Comparison of ENCODE assay signal across 9 cellular contexts in the genomic region with DNA sequence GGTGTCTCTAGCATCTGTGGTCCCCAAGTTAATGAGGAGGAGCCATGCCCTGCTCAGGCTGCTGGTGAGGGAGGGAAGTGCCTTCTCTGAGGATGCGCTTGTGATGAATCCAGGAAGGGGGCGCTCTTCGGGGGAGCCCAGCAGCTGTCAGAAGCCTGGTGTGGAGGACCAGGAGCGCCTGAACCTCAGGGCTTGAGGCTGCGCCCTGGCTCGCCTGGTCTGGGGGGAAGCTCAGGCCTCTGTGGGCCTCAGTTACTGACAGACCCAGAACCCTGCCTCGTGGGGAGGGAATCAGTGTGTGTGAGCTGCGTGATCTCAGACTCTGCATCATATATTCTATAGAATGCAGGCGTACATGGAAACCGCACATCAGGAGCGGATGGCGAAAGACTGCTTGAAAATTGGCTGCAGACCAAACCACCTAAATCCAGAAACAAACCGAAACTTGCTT.
DNase-seq lines count a peak whose midpoint lies in the region; ATAC-seq and TF ChIP-seq lines count a peak whose summit lies in the region.
"Had no signal": no experiment of that assay in that cellular context is flagged by ENCODE, and none has a peak within 500 bp of the region (broad histone marks: within the 10 kb centered on the region; RNA-seq: fewer than 3 reads in every experiment).

No MANE protein-coding gene starts in this region.

- H3K79me2 ChIP-seq in HCT116 (ENCODE audit: insufficient read depth, low read length): no peaks in the 10 kb centered on the region

- H3K9me2 ChIP-seq in HCT116 (ENCODE audit: insufficient read depth): no peaks in the 10 kb centered on the region

- H3K4me2 ChIP-seq in HCT116 (ENCODE audit: low read length): no peak overlapping the region

- intact Hi-C loops in HCT116 (cut with micrococcal nuclease): no loop called here

- POLR2A ChIA-PET in HCT116 (lab: Charles Lee): interaction anchor here (0.7 kb wide), 1 partner anchor 13 kb away, joined by 3 read pairs; no protein-coding TSS in a partner anchor

- BruUV-seq in HCT116 (replicated peaks; lab: Mats Ljungman, UMichigan): no TSS peak

- H3K36me3 ChIP-seq in HCT116 (ENCODE audit: control insufficient read depth in 1 of 2, insufficient read depth in 2 of 2, low read length in 2 of 2): no peaks in the 10 kb centered on the region

- no peak overlapping the region for H3K9ac ChIP-seq in HCT116 (ENCODE audit: low read length)

- no peaks in the 10 kb centered on the region for H3K9me3 ChIP-seq in HCT116 (ENCODE audit: control insufficient read depth in 1 of 2, insufficient read depth in 1 of 2, low read depth in 1 of 2, low read length in 2 of 2)

- TF ChIP-seq CTCF in HCT116 (IDR thresholded peaks at IDR 0.05 in 2 of 3, conservative IDR thresholded peaks at IDR 0.05 in 1 of 3; ENCODE audit: borderline replicate concordance in 1 of 3, insufficient read depth in 1 of 3, low read depth in 2 of 3, low read length in 2 of 3) (peak; percentile 35 to 91 (median 84); a peak in 5 of 6 replicates), foreskin fibroblast (IDR thresholded peaks at IDR 0.05; ENCODE audit: low read depth, low read length) (peak; percentile 20)

- RAD21 ChIA-PET in HCT116 (lab: Charles Lee; ENCODE audit: low non-redundant PET in 1 of 2, low total read pairs in 2 of 2, uncharacterized antibody in 2 of 2, unreplicated experiment in 2 of 2): no interaction called here

- H4K20me1 ChIP-seq in HCT116 (ENCODE audit: insufficient read depth): no peaks in the 10 kb centered on the region

- no peak overlapping the region for H2AFZ ChIP-seq in HCT116 (ENCODE audit: low read depth, low read length, poor library complexity, severe bottlenecking)

- H3K27ac ChIP-seq in HCT116 (ENCODE audit: low read depth, low read length): no peak overlapping the region

- no peaks in the 10 kb centered on the region for H3K27me3 ChIP-seq in HCT116 (ENCODE audit: insufficient read depth, low read length)

- DNase-seq in AML-193 (lab: John Stamatoyannopoulos, UW) (peak; percentile 92 to 94), HCT116 (ENCODE audit: low read depth, low spot score) (no peak), SIG-M5 (lab: John Stamatoyannopoulos, UW) (peak; percentile 40), foreskin fibroblast (no peak), cerebellar cortex (ENCODE audit: low spot score) (no peak)
- DNase-seq in stimulated activated CD4-positive, alpha-beta T cell treated with anti-CD3 and anti-CD28 coated beads, Interleukin-15, amount 100 ng/mL, for 24 hours: no peak
- DNase-seq in effector CD8-positive, alpha-beta T cell (lab: John Stamatoyannopoulos, UW): no peak
- DNase-seq: cortex of kidney had no signal

- TF ChIP-seq POLR2A in HCT116 (IDR thresholded peaks at IDR 0.05; ENCODE audit: borderline replicate concordance, extremely low read depth, insufficient read depth, insufficient read length): no peak

- ATAC-seq in HCT116: peak; percentile 92
- no peak for ATAC-seq in GM19463 (IDR thresholded peaks at IDR 0.05; ENCODE audit: unreplicated experiment)

- peaks cover 6 to 17% of the 10 kb centered on the region in 2 experiments; a peak in 3 of 4 replicates for H3K4me1 ChIP-seq in HCT116 (ENCODE audit: control insufficient read depth in 1 of 2, insufficient read depth in 2 of 2, low read length in 2 of 2)

- CTCF ChIA-PET in HCT116 (lab: Charles Lee): interaction anchor here (1.0 to 1.2 kb wide), 3 partner anchors 8 to 13 kb away, joined by 3 to 12 read pairs (median 5); no protein-coding TSS in a partner anchor

- TF ChIP-seq RAD21 in HCT116 (IDR thresholded peaks at IDR 0.05; ENCODE audit: low read depth): peak; percentile 44

- H3K4me3 ChIP-seq in HCT116 (replicated peaks in 1 of 2; ENCODE audit: low read depth in 1 of 2, low read length in 2 of 2) (no peak overlapping the region), foreskin fibroblast (ENCODE audit: low read depth in 1 of 2, low read length in 2 of 2) (no peak overlapping the region)

TF ChIP-seq in HCT116, 20 proteins besides CTCF, POLR2A, EP300 and RAD21:
- TF ChIP-seq EGR1 (IDR thresholded peaks at IDR 0.05; ENCODE audit: low read depth) (no peak), CEBPB (IDR thresholded peaks at IDR 0.05; ENCODE audit: low read depth) (no peak), JUND (IDR thresholded peaks at IDR 0.05) (no peak), ZNF274 (IDR thresholded peaks at IDR 0.05; ENCODE audit: low read depth, low read length) (no peak), FOSL1 (IDR thresholded peaks at IDR 0.05; ENCODE audit: low read depth) (no peak), EZH2 (IDR thresholded peaks at IDR 0.05) (no peak), ELF1 (IDR thresholded peaks at IDR 0.05; ENCODE audit: borderline replicate concordance, low read depth) (no peak), TCF7L2 (IDR thresholded peaks at IDR 0.05; ENCODE audit: borderline replicate concordance, extremely low read depth, insufficient read depth, insufficient read length) (no peak)
- TF ChIP-seq, protein P1, sequence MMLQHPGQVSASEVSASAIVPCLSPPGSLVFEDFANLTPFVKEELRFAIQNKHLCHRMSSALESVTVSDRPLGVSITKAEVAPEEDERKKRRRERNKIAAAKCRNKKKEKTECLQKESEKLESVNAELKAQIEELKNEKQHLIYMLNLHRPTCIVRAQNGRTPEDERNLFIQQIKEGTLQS (IDR thresholded peaks at IDR 0.05): no peak
- TF ChIP-seq, protein P2, sequence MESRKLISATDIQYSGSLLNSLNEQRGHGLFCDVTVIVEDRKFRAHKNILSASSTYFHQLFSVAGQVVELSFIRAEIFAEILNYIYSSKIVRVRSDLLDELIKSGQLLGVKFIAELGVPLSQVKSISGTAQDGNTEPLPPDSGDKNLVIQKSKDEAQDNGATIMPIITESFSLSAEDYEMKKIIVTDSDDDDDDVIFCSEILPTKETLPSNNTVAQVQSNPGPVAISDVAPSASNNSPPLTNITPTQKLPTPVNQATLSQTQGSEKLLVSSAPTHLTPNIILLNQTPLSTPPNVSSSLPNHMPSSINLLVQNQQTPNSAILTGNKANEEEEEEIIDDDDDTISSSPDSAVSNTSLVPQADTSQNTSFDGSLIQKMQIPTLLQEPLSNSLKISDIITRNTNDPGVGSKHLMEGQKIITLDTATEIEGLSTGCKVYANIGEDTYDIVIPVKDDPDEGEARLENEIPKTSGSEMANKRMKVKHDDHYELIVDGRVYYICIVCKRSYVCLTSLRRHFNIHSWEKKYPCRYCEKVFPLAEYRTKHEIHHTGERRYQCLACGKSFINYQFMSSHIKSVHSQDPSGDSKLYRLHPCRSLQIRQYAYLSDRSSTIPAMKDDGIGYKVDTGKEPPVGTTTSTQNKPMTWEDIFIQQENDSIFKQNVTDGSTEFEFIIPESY (IDR thresholded peaks at IDR 0.05; ENCODE audit: extremely low read depth, insufficient replicate concordance, low read length): no peak
- TF ChIP-seq, protein P3, sequence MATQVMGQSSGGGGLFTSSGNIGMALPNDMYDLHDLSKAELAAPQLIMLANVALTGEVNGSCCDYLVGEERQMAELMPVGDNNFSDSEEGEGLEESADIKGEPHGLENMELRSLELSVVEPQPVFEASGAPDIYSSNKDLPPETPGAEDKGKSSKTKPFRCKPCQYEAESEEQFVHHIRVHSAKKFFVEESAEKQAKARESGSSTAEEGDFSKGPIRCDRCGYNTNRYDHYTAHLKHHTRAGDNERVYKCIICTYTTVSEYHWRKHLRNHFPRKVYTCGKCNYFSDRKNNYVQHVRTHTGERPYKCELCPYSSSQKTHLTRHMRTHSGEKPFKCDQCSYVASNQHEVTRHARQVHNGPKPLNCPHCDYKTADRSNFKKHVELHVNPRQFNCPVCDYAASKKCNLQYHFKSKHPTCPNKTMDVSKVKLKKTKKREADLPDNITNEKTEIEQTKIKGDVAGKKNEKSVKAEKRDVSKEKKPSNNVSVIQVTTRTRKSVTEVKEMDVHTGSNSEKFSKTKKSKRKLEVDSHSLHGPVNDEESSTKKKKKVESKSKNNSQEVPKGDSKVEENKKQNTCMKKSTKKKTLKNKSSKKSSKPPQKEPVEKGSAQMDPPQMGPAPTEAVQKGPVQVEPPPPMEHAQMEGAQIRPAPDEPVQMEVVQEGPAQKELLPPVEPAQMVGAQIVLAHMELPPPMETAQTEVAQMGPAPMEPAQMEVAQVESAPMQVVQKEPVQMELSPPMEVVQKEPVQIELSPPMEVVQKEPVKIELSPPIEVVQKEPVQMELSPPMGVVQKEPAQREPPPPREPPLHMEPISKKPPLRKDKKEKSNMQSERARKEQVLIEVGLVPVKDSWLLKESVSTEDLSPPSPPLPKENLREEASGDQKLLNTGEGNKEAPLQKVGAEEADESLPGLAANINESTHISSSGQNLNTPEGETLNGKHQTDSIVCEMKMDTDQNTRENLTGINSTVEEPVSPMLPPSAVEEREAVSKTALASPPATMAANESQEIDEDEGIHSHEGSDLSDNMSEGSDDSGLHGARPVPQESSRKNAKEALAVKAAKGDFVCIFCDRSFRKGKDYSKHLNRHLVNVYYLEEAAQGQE (IDR thresholded peaks at IDR 0.05; ENCODE audit: low read depth): no peak
- TF ChIP-seq, protein P4, sequence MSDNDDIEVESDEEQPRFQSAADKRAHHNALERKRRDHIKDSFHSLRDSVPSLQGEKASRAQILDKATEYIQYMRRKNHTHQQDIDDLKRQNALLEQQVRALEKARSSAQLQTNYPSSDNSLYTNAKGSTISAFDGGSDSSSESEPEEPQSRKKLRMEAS (IDR thresholded peaks at IDR 0.05): no peak

Comparison
In these comparisons a context has a peak if more than half of its experiments do, and no peak if none do; other contexts are left out.
1. DNase-seq: peak in AML-193 (2 of 2) and SIG-M5 (single experiment); none in HCT116 (single experiment), foreskin fibroblast (0 of 2), cerebellar cortex (single experiment), stimulated activated CD4-positive, alpha-beta T cell treated with anti-CD3 and anti-CD28 coated beads, Interleukin-15, amount 100 ng/mL, for 24 hours (single experiment) and effector CD8-positive, alpha-beta T cell (single experiment).